In the genomic region with DNA sequence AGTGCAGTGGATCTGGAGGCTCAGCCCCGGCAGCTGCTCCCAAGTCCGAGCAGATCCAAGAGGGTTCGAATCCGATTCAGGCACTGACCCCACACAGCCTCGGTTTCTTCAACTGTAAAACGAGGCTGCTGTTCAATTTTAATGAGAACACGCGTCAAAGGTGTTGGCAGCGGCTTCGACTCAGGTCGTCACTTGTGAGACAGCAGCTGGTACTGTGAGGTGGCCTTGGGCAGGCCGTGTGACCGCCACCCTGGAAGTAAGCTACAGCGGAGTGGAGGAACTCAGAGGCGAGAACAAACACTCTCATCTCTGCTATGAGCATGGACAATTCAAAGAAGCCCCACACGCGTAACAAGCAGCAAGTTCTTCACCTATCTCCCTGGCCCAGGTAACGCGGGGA, we compare ENCODE assay signal across 1 cellular context.
TF ChIP-seq lines count a peak whose summit lies in the region.

No MANE protein-coding gene starts in this region.

TF ChIP-seq in WTC11, 78 proteins besides CTCF, POLR2A, EP300 and RAD21 (continued from another document):
- TF ChIP-seq, protein P1, sequence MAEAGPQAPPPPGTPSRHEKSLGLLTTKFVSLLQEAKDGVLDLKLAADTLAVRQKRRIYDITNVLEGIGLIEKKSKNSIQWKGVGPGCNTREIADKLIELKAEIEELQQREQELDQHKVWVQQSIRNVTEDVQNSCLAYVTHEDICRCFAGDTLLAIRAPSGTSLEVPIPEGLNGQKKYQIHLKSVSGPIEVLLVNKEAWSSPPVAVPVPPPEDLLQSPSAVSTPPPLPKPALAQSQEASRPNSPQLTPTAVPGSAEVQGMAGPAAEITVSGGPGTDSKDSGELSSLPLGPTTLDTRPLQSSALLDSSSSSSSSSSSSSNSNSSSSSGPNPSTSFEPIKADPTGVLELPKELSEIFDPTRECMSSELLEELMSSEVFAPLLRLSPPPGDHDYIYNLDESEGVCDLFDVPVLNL (CRISPR knock-in tag; IDR thresholded peaks at IDR 0.05; ENCODE audit: borderline replicate concordance, low read depth), result no peak
- TF ChIP-seq ZNF121 (CRISPR knock-in tag; IDR thresholded peaks at IDR 0.05) (no peak), NR2C2 (CRISPR knock-in tag; IDR thresholded peaks at IDR 0.05) (no peak), MYBL2 (CRISPR knock-in tag; IDR thresholded peaks at IDR 0.05) (no peak), GABPB1 (CRISPR knock-in tag; IDR thresholded peaks at IDR 0.05) (no peak), ZNF317 (CRISPR knock-in tag; IDR thresholded peaks at IDR 0.05; ENCODE audit: borderline replicate concordance, low read depth) (no peak)
- TF ChIP-seq, protein P2, sequence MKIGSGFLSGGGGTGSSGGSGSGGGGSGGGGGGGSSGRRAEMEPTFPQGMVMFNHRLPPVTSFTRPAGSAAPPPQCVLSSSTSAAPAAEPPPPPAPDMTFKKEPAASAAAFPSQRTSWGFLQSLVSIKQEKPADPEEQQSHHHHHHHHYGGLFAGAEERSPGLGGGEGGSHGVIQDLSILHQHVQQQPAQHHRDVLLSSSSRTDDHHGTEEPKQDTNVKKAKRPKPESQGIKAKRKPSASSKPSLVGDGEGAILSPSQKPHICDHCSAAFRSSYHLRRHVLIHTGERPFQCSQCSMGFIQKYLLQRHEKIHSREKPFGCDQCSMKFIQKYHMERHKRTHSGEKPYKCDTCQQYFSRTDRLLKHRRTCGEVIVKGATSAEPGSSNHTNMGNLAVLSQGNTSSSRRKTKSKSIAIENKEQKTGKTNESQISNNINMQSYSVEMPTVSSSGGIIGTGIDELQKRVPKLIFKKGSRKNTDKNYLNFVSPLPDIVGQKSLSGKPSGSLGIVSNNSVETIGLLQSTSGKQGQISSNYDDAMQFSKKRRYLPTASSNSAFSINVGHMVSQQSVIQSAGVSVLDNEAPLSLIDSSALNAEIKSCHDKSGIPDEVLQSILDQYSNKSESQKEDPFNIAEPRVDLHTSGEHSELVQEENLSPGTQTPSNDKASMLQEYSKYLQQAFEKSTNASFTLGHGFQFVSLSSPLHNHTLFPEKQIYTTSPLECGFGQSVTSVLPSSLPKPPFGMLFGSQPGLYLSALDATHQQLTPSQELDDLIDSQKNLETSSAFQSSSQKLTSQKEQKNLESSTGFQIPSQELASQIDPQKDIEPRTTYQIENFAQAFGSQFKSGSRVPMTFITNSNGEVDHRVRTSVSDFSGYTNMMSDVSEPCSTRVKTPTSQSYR (CRISPR knock-in tag; IDR thresholded peaks at IDR 0.05), result no peak
- TF ChIP-seq, protein P3, sequence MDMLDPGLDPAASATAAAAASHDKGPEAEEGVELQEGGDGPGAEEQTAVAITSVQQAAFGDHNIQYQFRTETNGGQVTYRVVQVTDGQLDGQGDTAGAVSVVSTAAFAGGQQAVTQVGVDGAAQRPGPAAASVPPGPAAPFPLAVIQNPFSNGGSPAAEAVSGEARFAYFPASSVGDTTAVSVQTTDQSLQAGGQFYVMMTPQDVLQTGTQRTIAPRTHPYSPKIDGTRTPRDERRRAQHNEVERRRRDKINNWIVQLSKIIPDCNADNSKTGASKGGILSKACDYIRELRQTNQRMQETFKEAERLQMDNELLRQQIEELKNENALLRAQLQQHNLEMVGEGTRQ (CRISPR knock-in tag; IDR thresholded peaks at IDR 0.05), result no peak
- TF ChIP-seq, protein P4, sequence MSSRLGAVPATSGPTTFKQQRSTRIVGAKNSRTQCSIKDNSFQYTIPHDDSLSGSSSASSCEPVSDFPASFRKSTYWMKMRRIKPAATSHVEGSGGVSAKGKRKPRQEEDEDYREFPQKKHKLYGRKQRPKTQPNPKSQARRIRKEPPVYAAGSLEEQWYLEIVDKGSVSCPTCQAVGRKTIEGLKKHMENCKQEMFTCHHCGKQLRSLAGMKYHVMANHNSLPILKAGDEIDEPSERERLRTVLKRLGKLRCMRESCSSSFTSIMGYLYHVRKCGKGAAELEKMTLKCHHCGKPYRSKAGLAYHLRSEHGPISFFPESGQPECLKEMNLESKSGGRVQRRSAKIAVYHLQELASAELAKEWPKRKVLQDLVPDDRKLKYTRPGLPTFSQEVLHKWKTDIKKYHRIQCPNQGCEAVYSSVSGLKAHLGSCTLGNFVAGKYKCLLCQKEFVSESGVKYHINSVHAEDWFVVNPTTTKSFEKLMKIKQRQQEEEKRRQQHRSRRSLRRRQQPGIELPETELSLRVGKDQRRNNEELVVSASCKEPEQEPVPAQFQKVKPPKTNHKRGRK (CRISPR knock-in tag; IDR thresholded peaks at IDR 0.05; ENCODE audit: borderline replicate concordance), result no peak
- TF ChIP-seq, protein P5, sequence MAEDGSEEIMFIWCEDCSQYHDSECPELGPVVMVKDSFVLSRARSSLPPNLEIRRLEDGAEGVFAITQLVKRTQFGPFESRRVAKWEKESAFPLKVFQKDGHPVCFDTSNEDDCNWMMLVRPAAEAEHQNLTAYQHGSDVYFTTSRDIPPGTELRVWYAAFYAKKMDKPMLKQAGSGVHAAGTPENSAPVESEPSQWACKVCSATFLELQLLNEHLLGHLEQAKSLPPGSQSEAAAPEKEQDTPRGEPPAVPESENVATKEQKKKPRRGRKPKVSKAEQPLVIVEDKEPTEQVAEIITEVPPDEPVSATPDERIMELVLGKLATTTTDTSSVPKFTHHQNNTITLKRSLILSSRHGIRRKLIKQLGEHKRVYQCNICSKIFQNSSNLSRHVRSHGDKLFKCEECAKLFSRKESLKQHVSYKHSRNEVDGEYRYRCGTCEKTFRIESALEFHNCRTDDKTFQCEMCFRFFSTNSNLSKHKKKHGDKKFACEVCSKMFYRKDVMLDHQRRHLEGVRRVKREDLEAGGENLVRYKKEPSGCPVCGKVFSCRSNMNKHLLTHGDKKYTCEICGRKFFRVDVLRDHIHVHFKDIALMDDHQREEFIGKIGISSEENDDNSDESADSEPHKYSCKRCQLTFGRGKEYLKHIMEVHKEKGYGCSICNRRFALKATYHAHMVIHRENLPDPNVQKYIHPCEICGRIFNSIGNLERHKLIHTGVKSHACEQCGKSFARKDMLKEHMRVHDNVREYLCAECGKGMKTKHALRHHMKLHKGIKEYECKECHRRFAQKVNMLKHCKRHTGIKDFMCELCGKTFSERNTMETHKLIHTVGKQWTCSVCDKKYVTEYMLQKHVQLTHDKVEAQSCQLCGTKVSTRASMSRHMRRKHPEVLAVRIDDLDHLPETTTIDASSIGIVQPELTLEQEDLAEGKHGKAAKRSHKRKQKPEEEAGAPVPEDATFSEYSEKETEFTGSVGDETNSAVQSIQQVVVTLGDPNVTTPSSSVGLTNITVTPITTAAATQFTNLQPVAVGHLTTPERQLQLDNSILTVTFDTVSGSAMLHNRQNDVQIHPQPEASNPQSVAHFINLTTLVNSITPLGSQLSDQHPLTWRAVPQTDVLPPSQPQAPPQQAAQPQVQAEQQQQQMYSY (CRISPR knock-in tag; IDR thresholded peaks at IDR 0.05), result no peak
- TF ChIP-seq, protein P6, sequence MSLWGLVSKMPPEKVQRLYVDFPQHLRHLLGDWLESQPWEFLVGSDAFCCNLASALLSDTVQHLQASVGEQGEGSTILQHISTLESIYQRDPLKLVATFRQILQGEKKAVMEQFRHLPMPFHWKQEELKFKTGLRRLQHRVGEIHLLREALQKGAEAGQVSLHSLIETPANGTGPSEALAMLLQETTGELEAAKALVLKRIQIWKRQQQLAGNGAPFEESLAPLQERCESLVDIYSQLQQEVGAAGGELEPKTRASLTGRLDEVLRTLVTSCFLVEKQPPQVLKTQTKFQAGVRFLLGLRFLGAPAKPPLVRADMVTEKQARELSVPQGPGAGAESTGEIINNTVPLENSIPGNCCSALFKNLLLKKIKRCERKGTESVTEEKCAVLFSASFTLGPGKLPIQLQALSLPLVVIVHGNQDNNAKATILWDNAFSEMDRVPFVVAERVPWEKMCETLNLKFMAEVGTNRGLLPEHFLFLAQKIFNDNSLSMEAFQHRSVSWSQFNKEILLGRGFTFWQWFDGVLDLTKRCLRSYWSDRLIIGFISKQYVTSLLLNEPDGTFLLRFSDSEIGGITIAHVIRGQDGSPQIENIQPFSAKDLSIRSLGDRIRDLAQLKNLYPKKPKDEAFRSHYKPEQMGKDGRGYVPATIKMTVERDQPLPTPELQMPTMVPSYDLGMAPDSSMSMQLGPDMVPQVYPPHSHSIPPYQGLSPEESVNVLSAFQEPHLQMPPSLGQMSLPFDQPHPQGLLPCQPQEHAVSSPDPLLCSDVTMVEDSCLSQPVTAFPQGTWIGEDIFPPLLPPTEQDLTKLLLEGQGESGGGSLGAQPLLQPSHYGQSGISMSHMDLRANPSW (CRISPR knock-in tag; conservative IDR thresholded peaks at IDR 0.05; ENCODE audit: low read depth), result no peak
- TF ChIP-seq, protein P7, sequence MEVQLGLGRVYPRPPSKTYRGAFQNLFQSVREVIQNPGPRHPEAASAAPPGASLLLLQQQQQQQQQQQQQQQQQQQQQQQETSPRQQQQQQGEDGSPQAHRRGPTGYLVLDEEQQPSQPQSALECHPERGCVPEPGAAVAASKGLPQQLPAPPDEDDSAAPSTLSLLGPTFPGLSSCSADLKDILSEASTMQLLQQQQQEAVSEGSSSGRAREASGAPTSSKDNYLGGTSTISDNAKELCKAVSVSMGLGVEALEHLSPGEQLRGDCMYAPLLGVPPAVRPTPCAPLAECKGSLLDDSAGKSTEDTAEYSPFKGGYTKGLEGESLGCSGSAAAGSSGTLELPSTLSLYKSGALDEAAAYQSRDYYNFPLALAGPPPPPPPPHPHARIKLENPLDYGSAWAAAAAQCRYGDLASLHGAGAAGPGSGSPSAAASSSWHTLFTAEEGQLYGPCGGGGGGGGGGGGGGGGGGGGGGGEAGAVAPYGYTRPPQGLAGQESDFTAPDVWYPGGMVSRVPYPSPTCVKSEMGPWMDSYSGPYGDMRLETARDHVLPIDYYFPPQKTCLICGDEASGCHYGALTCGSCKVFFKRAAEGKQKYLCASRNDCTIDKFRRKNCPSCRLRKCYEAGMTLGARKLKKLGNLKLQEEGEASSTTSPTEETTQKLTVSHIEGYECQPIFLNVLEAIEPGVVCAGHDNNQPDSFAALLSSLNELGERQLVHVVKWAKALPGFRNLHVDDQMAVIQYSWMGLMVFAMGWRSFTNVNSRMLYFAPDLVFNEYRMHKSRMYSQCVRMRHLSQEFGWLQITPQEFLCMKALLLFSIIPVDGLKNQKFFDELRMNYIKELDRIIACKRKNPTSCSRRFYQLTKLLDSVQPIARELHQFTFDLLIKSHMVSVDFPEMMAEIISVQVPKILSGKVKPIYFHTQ (CRISPR knock-in tag; IDR thresholded peaks at IDR 0.05), result no peak
- TF ChIP-seq, protein P8, sequence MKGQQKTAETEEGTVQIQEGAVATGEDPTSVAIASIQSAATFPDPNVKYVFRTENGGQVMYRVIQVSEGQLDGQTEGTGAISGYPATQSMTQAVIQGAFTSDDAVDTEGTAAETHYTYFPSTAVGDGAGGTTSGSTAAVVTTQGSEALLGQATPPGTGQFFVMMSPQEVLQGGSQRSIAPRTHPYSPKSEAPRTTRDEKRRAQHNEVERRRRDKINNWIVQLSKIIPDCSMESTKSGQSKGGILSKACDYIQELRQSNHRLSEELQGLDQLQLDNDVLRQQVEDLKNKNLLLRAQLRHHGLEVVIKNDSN (CRISPR knock-in tag; IDR thresholded peaks at IDR 0.05), result no peak
